In genomic region chr1:15949453-15950245, GRCh38 we compare ENCODE assay signal across 9 cellular contexts. TPM values are rescaled to one million over a fixed set of nuclear protein-coding genes. Genes with fewer than 3 reads are reported as not detected.
A peak's percentile ranks its signal among the peaks of the same experiment; 100 is the strongest.
DNase-seq lines count a peak whose midpoint lies in the region; ATAC-seq and TF ChIP-seq lines count a peak whose summit lies in the region.
"Had no signal": no experiment of that assay in that cellular context is flagged by ENCODE, and none has a peak within 500 bp of the region (broad histone marks: within the 10 kb centered on the region; RNA-seq: fewer than 3 reads in every experiment).

No MANE protein-coding gene starts in this region.

- WGBS in ovary, 3 donors: 2 to 4% (median 3%) methylated on average over 19 to 25 of the region's 25 CpGs
- WGBS in testis, 2 donors: 20 to 35% methylated on average over 3 to 25 of the region's 25 CpGs

- TF ChIP-seq POLR2A in ovary (IDR thresholded peaks at IDR 0.05) (peak; percentile 71), testis (IDR thresholded peaks at IDR 0.05) (no peak)

- H3K9me3 ChIP-seq in ovary (no peaks in the 10 kb centered on the region), testis (no peaks in the 10 kb centered on the region)

- no peaks in the 10 kb centered on the region for H3K27me3 ChIP-seq in ovary
- H3K27me3 ChIP-seq in testis: no peaks in the 10 kb centered on the region

- H3K27ac ChIP-seq in ovary (peak overlapping the region; percentile 90 to 99), testis (peak overlapping the region; percentile 94 to 95)
- H3K27ac ChIP-seq: PC-9 had no signal

- H3K36me3 ChIP-seq in ovary (no peaks in the 10 kb centered on the region), testis (ENCODE audit: low read depth, missing control alignments) (no peaks in the 10 kb centered on the region)

- intact Hi-C loops in ovary (cut with DNase I): loop anchor here in 1 of 4 donors (10.0 kb wide), 1 partner anchor 105 kb away; the partner anchor contains the start of gene SPEN
- intact Hi-C loops in testis (cut with DNase I; ENCODE audit: low total_unique reads): no loop called here

- H3K4me3 ChIP-seq in foreskin fibroblast (ENCODE audit: low read depth in 1 of 2, low read length in 2 of 2): peak overlapping the region; percentile 16 to 33
- H3K4me3 ChIP-seq in ovary: peak overlapping the region; percentile 31
- no peak overlapping the region for H3K4me3 ChIP-seq in testis
- H3K4me3 ChIP-seq: PC-9 had no signal

- TF ChIP-seq EP300 in ovary (IDR thresholded peaks at IDR 0.05): peak; percentile 72

- peak; percentile 31 for DNase-seq in D341Med (ENCODE audit: low spot score)
- peak; percentile 99 for DNase-seq in H4 (ENCODE audit: low spot score)
- DNase-seq in RPMI7951 (ENCODE audit: low read depth): peak; percentile 98
- DNase-seq in activated naive CD4-positive, alpha-beta T cell (lab: John Stamatoyannopoulos, UW): peak; percentile 14 to 53 (median 24)
- peak; percentile 99 for DNase-seq in foreskin fibroblast
- peak; percentile 97 to 99 (median 97) for DNase-seq in ovary
- DNase-seq in testis: peak; percentile 96

- TF ChIP-seq CTCF in foreskin fibroblast (IDR thresholded peaks at IDR 0.05; ENCODE audit: low read depth, low read length): no peak
- TF ChIP-seq CTCF in ovary (IDR thresholded peaks at IDR 0.05): no peak
- no peak for TF ChIP-seq CTCF in testis (IDR thresholded peaks at IDR 0.05)

- H3K4me1 ChIP-seq in ovary (ENCODE audit: insufficient read depth) (peaks cover 36% of the 10 kb centered on the region), testis (peaks cover 71% of the 10 kb centered on the region)

- no peak for ATAC-seq in GM18519 (IDR thresholded peaks at IDR 0.05; ENCODE audit: low FRiP score, unreplicated experiment)

RNA-seq across cellular contexts. Expression of gene ZBTB17, which starts 26.3 kb away (rescaled TPM):
- total RNA-seq in H4 (2014; rRNA removed; shearing (Covaris generic)): 17.5 and 30.5 TPM in 2 replicates
- total RNA-seq in RPMI7951 (2014; rRNA removed; shearing (Covaris generic)): 20.8 and 26.3 TPM in 2 replicates
- total RNA-seq in ovary: 10 to 100 TPM; 18.8 to 45.7 (median 29.8) TPM
- 10 to 100 TPM in 1 of 2 donors, 1 to 10 TPM in 1; 3.7 to 33.1 TPM for polyA plus RNA-seq in ovary
- 10 to 100 TPM; 60.2 to 65.8 TPM for total RNA-seq in testis
- polyA plus RNA-seq in testis (ENCODE audit: insufficient read depth, low read depth, low replicate concordance): 53.6 TPM

RNA-seq across cellular contexts. Expression of gene SRARP, which starts 54.4 kb away (rescaled TPM):
- total RNA-seq in H4 (2014; rRNA removed; shearing (Covaris generic)): not detected in 2 replicates
- total RNA-seq in RPMI7951 (2014; rRNA removed; shearing (Covaris generic)): not detected in 2 replicates
- total RNA-seq in ovary: not detected
- polyA plus RNA-seq in ovary: not detected
- under 1 TPM in 1 of 2 donors, not detected in 1; 0.16 TPM for total RNA-seq in testis
- not detected for polyA plus RNA-seq in testis (ENCODE audit: insufficient read depth, low read depth, low replicate concordance)
- total RNA-seq: PC-9 had no signal

Comparison
In these comparisons a context has a peak if more than half of its experiments do, and no peak if none do; other contexts are left out.
1. DNase-seq: peak in every context shown above with its lines; median percentile 99 in H4; 99 in foreskin fibroblast; 98 in RPMI7951; 97 in ovary; 96 in testis; 31 in D341Med; 24 in activated naive CD4-positive, alpha-beta T cell.
2. H3K4me3 ChIP-seq: peak in foreskin fibroblast (2 of 2) and ovary (single experiment); none in testis (0 of 2).